Comparison of ENCODE assay signal across 8 cellular contexts in genomic region chr1:156623946-156624813, GRCh38. TPM values are rescaled to one million over a fixed set of nuclear protein-coding genes. Genes with fewer than 3 reads are reported as not detected.
DNase-seq lines count a peak whose midpoint lies in the region; ATAC-seq, FAIRE-seq and TF ChIP-seq lines count a peak whose summit lies in the region.

No MANE protein-coding gene starts in this region.

- peaks cover 8 to 26% (median 14%) of the 10 kb centered on the region in 10 experiments for H3K4me1 ChIP-seq in BLaER1 treated with 17β-estradiol and CSF1 and Interleukin-3, amounts not matched to agents 10 nM and 100 nM
- peaks cover 20% of the 10 kb centered on the region for H3K4me1 ChIP-seq in mammary epithelial cell (ENCODE audit: insufficient read depth, low read length)
- H3K4me1 ChIP-seq in kidney (ENCODE audit: control insufficient read depth in 1 of 2, insufficient read depth in 1 of 2, low read depth in 1 of 2, low read length in 2 of 2): peaks cover 0 to 15% of the 10 kb centered on the region in 2 donors

- no peaks in the 10 kb centered on the region for H3K36me3 ChIP-seq in BLaER1 treated with 17β-estradiol and CSF1 and Interleukin-3, amounts not matched to agents 10 nM and 100 nM
- H3K36me3 ChIP-seq in mammary epithelial cell (ENCODE audit: insufficient read depth, low read length) (no peaks in the 10 kb centered on the region), kidney (ENCODE audit: control insufficient read depth in 1 of 2, insufficient read depth in 2 of 2, low read length in 2 of 2) (no peaks in the 10 kb centered on the region)

- H3K4me3 ChIP-seq in BLaER1 treated with 17β-estradiol and CSF1 and Interleukin-3, amounts not matched to agents 10 nM and 100 nM: peak overlapping the region in 9 of 10 experiments; percentile 30 to 60 (median 45); a peak in 12 of 20 replicates
- H3K4me3 ChIP-seq in HFF-Myc (replicated peaks; ENCODE audit: low read depth, low read length) (peak overlapping the region; percentile 22), mammary epithelial cell (replicated peaks in 1 of 3; ENCODE audit: insufficient read depth in 1 of 3, low read depth in 2 of 3, low read length in 3 of 3) (peak overlapping the region; percentile 28 to 45 (median 38)), kidney (ENCODE audit: low read length in 2 of 2) (peak overlapping the region in 1 of 2 donors; percentile 29)

- peak overlapping the region; percentile 85 for H2AFZ ChIP-seq in mammary epithelial cell (ENCODE audit: low read depth, low read length)

- intact Hi-C loops in mammary epithelial cell (cut with micrococcal nuclease): no loop called here
- intact Hi-C loops in kidney (cut with DNase I): no loop called here

- H3K27me3 ChIP-seq in BLaER1 treated with 17β-estradiol and CSF1 and Interleukin-3, amounts not matched to agents 10 nM and 100 nM: peaks cover 75 to 82% (median 80%) of the 10 kb centered on the region in 11 experiments
- peaks cover 19% of the 10 kb centered on the region for H3K27me3 ChIP-seq in mammary epithelial cell (ENCODE audit: insufficient read depth, low read length)

- H3K79me2 ChIP-seq in mammary epithelial cell (ENCODE audit: insufficient read depth, low read length): no peaks in the 10 kb centered on the region

- peak overlapping the region; percentile 47 to 85 (median 72); a peak in 21 of 22 replicates for H3K4me2 ChIP-seq in BLaER1 treated with 17β-estradiol and CSF1 and Interleukin-3, amounts not matched to agents 10 nM and 100 nM
- H3K4me2 ChIP-seq in mammary epithelial cell (ENCODE audit: insufficient read depth, low read depth, low read length): peak overlapping the region; percentile 98

- WGBS in mammary epithelial cell (ENCODE audit: low coverage, missing lambda C conversion rate): 6% methylated on average over 12 of the region's 87 CpGs

- peaks cover 0 to 40% (median 19%) of the 10 kb centered on the region in 11 experiments; a peak in 14 of 22 replicates for H4K20me1 ChIP-seq in BLaER1 treated with 17β-estradiol and CSF1 and Interleukin-3, amounts not matched to agents 10 nM and 100 nM
- H4K20me1 ChIP-seq in mammary epithelial cell (ENCODE audit: insufficient read depth, low read length): no peaks in the 10 kb centered on the region

- DNase-seq in HFF-Myc (ENCODE audit: extremely low read depth, low read depth) (no peak), SK-MEL-5 (ENCODE audit: low read depth, low spot score) (peak; percentile 70), mammary epithelial cell (peak; percentile 45), kidney (peak; percentile 88)
- peak; percentile 40 for DNase-seq in stimulated activated CD4-positive, alpha-beta T cell treated with anti-CD3 and anti-CD28 coated beads, Interleukin-4, amount 100 ng/mL, for 24 hours

- no peak for FAIRE-seq in kidney (lab: Jason Lieb, UNC)

- CTCF ChIA-PET in mammary epithelial cell (lab: Charles Lee; ENCODE audit: low non-redundant PET): interaction anchor here (0.6 to 0.9 kb wide), 6 partner anchors 27 to 102 kb away, joined by 3 to 6 read pairs (median 4); no protein-coding TSS in a partner anchor

- in situ Hi-C loops in SK-MEL-5 (cut with HindIII; ENCODE audit: low pct_unique_long_range_greater_than_20kb, low sequenced_read_pairs) (no loop called here), mammary epithelial cell (cut with MboI; ENCODE audit: low sequenced_read_pairs in 2 of 2) (loop anchor here in 1 of 2 donors (25.0 kb wide), 1 partner anchor 262 kb away; the partner anchor contains the start of gene RHBG)

- TF ChIP-seq CTCF in HFF-Myc (IDR thresholded peaks at IDR 0.05; ENCODE audit: low read depth, low read length, missing control alignments) (peak; percentile 48), mammary epithelial cell (conservative IDR thresholded peaks at IDR 0.05 in 1 of 2, IDR thresholded peaks at IDR 0.05 in 1 of 2; ENCODE audit: extremely low read depth in 1 of 2, insufficient read depth in 1 of 2, low read depth in 1 of 2, low read length in 2 of 2) (peak; percentile 24 to 52), kidney (IDR thresholded peaks at IDR 0.05; ENCODE audit: borderline replicate concordance, extremely low read depth, insufficient read depth) (peak; percentile 12)

- dilution Hi-C loops in mammary epithelial cell (cut with HindIII; ENCODE audit: low sequenced_read_pairs): no loop called here

- no peaks in the 10 kb centered on the region for H3K9me3 ChIP-seq in BLaER1 treated with 17β-estradiol and CSF1 and Interleukin-3, amounts not matched to agents 10 nM and 100 nM (replicated peaks in 1 of 11)
- H3K9me3 ChIP-seq in mammary epithelial cell (replicated peaks; ENCODE audit: insufficient read depth, low read length) (no peaks in the 10 kb centered on the region), kidney (ENCODE audit: control insufficient read depth in 1 of 2, low read length in 2 of 2) (no peaks in the 10 kb centered on the region)

- ATAC-seq in HG02588 (IDR thresholded peaks at IDR 0.05; ENCODE audit: unreplicated experiment): no peak
- no peak for ATAC-seq in GM21381 (IDR thresholded peaks at IDR 0.05; ENCODE audit: unreplicated experiment)

- BruUV-seq in mammary epithelial cell (replicated peaks; lab: Mats Ljungman, UMichigan): no TSS peak

- H3K9ac ChIP-seq in BLaER1 treated with 17β-estradiol and CSF1 and Interleukin-3, amounts not matched to agents 10 nM and 100 nM: no peak overlapping the region
- no peak overlapping the region for H3K9ac ChIP-seq in mammary epithelial cell (ENCODE audit: insufficient read depth, low read length)
- H3K9ac ChIP-seq in kidney (ENCODE audit: low read length in 2 of 2): no peak overlapping the region

- no peak overlapping the region for H3K27ac ChIP-seq in BLaER1 treated with 17β-estradiol and CSF1 and Interleukin-3, amounts not matched to agents 10 nM and 100 nM
- H3K27ac ChIP-seq in mammary epithelial cell (ENCODE audit: insufficient read depth, low read depth, low read length) (no peak overlapping the region), kidney (ENCODE audit: low read depth in 2 of 2, low read length in 2 of 2) (no peak overlapping the region)

RNA-seq across cellular contexts. Expression of gene HAPLN2, which starts 5.0 kb away (rescaled TPM):
- total RNA-seq in SK-MEL-5 (2014; rRNA removed; shearing (Covaris generic)): not detected in 2 replicates
- polyA plus RNA-seq in SK-MEL-5 (2015; cell fraction: cytosol; rRNA removed): not detected in 2 replicates
- 0.47 and 6.2 TPM in 2 replicates for polyA plus RNA-seq in SK-MEL-5 (2015; cell fraction: nucleus; rRNA removed)
- total RNA-seq in mammary epithelial cell: not detected
- polyA plus RNA-seq in mammary epithelial cell: not detected
- not detected for polyA minus RNA-seq in mammary epithelial cell
- 1.9 TPM for total RNA-seq in kidney
- polyA plus RNA-seq in kidney (ENCODE audit: insufficient read depth, low read depth, low replicate concordance): 0.30 TPM

RNA-seq across cellular contexts. Expression of gene BCAN, which starts 17.7 kb away (rescaled TPM):
- 34.2 and 43.7 TPM in 2 replicates for total RNA-seq in SK-MEL-5 (2014; rRNA removed; shearing (Covaris generic))
- 77.7 and 93.2 TPM in 2 replicates for polyA plus RNA-seq in SK-MEL-5 (2015; cell fraction: cytosol; rRNA removed)
- polyA plus RNA-seq in SK-MEL-5 (2015; cell fraction: nucleus; rRNA removed): 45.2 and 74.8 TPM in 2 replicates
- not detected for total RNA-seq in mammary epithelial cell
- polyA plus RNA-seq in mammary epithelial cell: not detected
- not detected for polyA minus RNA-seq in mammary epithelial cell
- total RNA-seq in kidney: 0.19 TPM
- polyA plus RNA-seq in kidney (ENCODE audit: insufficient read depth, low read depth, low replicate concordance): 0.45 TPM

RNA-seq across cellular contexts. Expression of gene GPATCH4, which starts 22.9 kb away (rescaled TPM):
- 26.4 and 27.3 TPM in 2 replicates for total RNA-seq in SK-MEL-5 (2014; rRNA removed; shearing (Covaris generic))
- 29.4 and 37.3 TPM in 2 replicates for polyA plus RNA-seq in SK-MEL-5 (2015; cell fraction: cytosol; rRNA removed)
- polyA plus RNA-seq in SK-MEL-5 (2015; cell fraction: nucleus; rRNA removed): 48.3 and 48.5 TPM in 2 replicates
- total RNA-seq in mammary epithelial cell: 10 to 100 TPM; 16.3 to 49.7 TPM
- 38.7 TPM for polyA plus RNA-seq in mammary epithelial cell
- 62.9 TPM for polyA minus RNA-seq in mammary epithelial cell
- total RNA-seq in kidney: 24.0 TPM
- 26.2 TPM for polyA plus RNA-seq in kidney (ENCODE audit: insufficient read depth, low read depth, low replicate concordance)

RNA-seq across cellular contexts. Expression of gene NAXE, which starts 32.6 kb away (rescaled TPM):
- total RNA-seq in SK-MEL-5 (2014; rRNA removed; shearing (Covaris generic)): 216 and 229 TPM in 2 replicates
- polyA plus RNA-seq in SK-MEL-5 (2015; cell fraction: cytosol; rRNA removed): 118 and 164 TPM in 2 replicates
- polyA plus RNA-seq in SK-MEL-5 (2015; cell fraction: nucleus; rRNA removed): 47.6 and 50.1 TPM in 2 replicates
- 10 to 100 TPM; 68.7 to 87.1 TPM for total RNA-seq in mammary epithelial cell
- 103 TPM for polyA plus RNA-seq in mammary epithelial cell
- polyA minus RNA-seq in mammary epithelial cell: 60.7 TPM
- 78.0 TPM for total RNA-seq in kidney
- polyA plus RNA-seq in kidney (ENCODE audit: insufficient read depth, low read depth, low replicate concordance): 221 TPM

RNA-seq across cellular contexts. Expression of gene TTC24, which starts 44.7 kb away (rescaled TPM):
- not detected in 2 replicates for total RNA-seq in SK-MEL-5 (2014; rRNA removed; shearing (Covaris generic))
- not detected in 2 replicates for polyA plus RNA-seq in SK-MEL-5 (2015; cell fraction: cytosol; rRNA removed)
- polyA plus RNA-seq in SK-MEL-5 (2015; cell fraction: nucleus; rRNA removed): not detected in 2 replicates
- total RNA-seq in mammary epithelial cell (not detected), kidney (0.57 TPM)
- polyA plus RNA-seq in mammary epithelial cell (not detected), kidney (ENCODE audit: insufficient read depth, low read depth, low replicate concordance) (not detected)
- not detected for polyA minus RNA-seq in mammary epithelial cell

Comparison
In these comparisons a context has a peak if more than half of its experiments do, and no peak if none do; other contexts are left out.
1. RNA of gene BCAN, which starts 17.7 kb away (total RNA-seq): 34.2 to 43.7 TPM in SK-MEL-5; 0.19 TPM in kidney (single experiment) and not detected in mammary epithelial cell; every median in the first group is over 10 times any median in the second.
2. Peak in every context shown above with its lines, with median percentiles within 50 percentile points of each other: CTCF ChIP-seq.